ENCODE assay signal across 1 cellular context in the genomic region with DNA sequence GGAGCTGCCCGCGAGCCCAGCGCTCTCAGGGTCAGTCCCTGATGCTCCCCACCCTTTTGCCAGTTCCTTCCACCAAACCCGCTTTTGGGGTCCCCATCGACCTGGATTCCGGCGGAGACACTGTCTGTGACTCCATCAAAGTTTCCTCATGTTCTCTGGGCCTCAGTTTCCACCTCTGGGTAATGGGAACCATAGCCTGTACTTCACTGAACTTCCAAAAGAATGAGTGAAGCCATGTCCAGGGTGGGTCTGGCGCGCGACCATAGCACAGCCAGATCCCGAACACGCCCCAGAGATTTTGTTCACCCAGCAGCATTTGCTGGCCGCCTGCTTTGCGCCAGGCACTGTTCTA.
A peak's percentile ranks its signal among the peaks of the same experiment; 100 is the strongest.
TF ChIP-seq lines count a peak whose summit lies in the region.

No MANE protein-coding gene starts in this region.

TF ChIP-seq in K562, 482 proteins besides CTCF, POLR2A, EP300 and RAD21:
- TF ChIP-seq NBN (IDR thresholded peaks at IDR 0.05; ENCODE audit: low read depth) (no peak), FOXJ3 (CRISPR knock-in tag; IDR thresholded peaks at IDR 0.05) (0 out of 2 replicates have a peak, but pooled peaks have one; percentile 24), SP2 (IDR thresholded peaks at IDR 0.05; ENCODE audit: extremely low read depth, low read depth, low read length, poor library complexity, severe bottlenecking) (no peak), ZNF124 (CRISPR knock-in tag; IDR thresholded peaks at IDR 0.05) (no peak), ZFX (CRISPR knock-in tag; IDR thresholded peaks at IDR 0.05) (no peak), BCOR (IDR thresholded peaks at IDR 0.05) (peak; percentile 41; the same call in 1 of the 2 replicates), NRF1 (conservative IDR thresholded peaks at IDR 0.05 in 1 of 2, IDR thresholded peaks at IDR 0.05 in 1 of 2) (0 out of 4 replicates have a peak, but pooled peaks of 1 of the 2 experiments have one; percentile 1), ZNF764 (CRISPR knock-in tag; IDR thresholded peaks at IDR 0.05; ENCODE audit: low read depth) (no peak), ILK (tag; IDR thresholded peaks at IDR 0.05; ENCODE audit: borderline replicate concordance, low read depth) (no peak), CBFA2T2 (conservative IDR thresholded peaks at IDR 0.05) (no peak), KAT2B (IDR thresholded peaks at IDR 0.05; ENCODE audit: low read depth, low read length) (no peak), DPF2 (IDR thresholded peaks at IDR 0.05) (no peak), RBM25 (IDR thresholded peaks at IDR 0.05; ENCODE audit: low read depth, low read length, severe bottlenecking) (peak; percentile 38), TFAP4 (CRISPR knock-in tag; IDR thresholded peaks at IDR 0.05; ENCODE audit: borderline replicate concordance) (no peak), PTBP1 (IDR thresholded peaks at IDR 0.05; ENCODE audit: low read depth, low read length) (no peak), TAF15 (IDR thresholded peaks at IDR 0.05; ENCODE audit: low read depth, low read length) (no peak), ZNF431 (CRISPR knock-in tag; IDR thresholded peaks at IDR 0.05) (no peak)
